Comparison of ENCODE assay signal across 18 cellular contexts in the genomic region with DNA sequence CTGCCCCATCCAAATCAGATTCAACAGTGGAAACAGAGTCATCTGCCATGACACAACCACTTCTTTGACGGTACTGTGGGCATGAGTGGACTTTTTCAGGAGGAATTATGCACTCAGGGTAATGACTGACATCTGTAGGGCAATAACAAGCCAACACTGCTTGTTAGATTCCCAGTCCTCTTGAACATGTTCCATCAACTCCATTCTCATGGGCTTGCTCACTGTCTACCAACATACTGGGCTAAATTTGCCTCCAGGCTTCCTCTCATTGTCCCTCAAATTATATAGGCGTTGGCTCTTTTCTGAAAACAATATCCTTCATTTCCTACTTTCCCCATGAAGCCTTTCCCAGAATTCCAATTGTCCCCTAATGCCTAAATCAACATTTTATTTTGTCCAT.
"Had no signal": no experiment of that assay in that cellular context is flagged by ENCODE, and none has a peak within 500 bp of the region (broad histone marks: within the 10 kb centered on the region; RNA-seq: fewer than 3 reads in every experiment).

No MANE protein-coding gene starts in this region.

- H3K36me3 ChIP-seq: right atrium auricular region, upper lobe of left lung had no signal

- DNase-seq: activated CD4-positive, alpha-beta T cell treated with anti-CD3 and anti-CD28 coated beads, Interleukin-2, amount 10 ng/mL, durations not matched to agents 24 days and 14 days; activated CD4-positive, CD25-positive, alpha-beta regulatory T cell; activated CD8-positive, alpha-beta memory T cell treated with anti-CD3 and anti-CD28 coated beads, Interleukin-2, amount 50 U/mL, for 4 hours; activated CD8-positive, alpha-beta T cell treated with anti-CD3 and anti-CD28 coated beads, Interleukin-2, amount 10 ng/mL, durations not matched to agents 7 days and 5 days; activated naive CD8-positive, alpha-beta T cell treated with anti-CD3 and anti-CD28 coated beads for 36 hours; activated T-cell treated with anti-CD3 and anti-CD28 coated beads, Interleukin-2, amount 50 U/mL, for 48 hours; amygdala; cortex of kidney; effector CD8-positive, alpha-beta T cell; hippocampal formation; kidney glomerular epithelial cell; nucleus accumbens; small intestine; stimulated activated CD4-positive, alpha-beta T cell treated with anti-CD3 and anti-CD28 coated beads, Interleukin-4, amount 100 ng/mL, for 4 hours; stimulated activated CD8-positive, alpha-beta memory T cell treated with anti-CD3 and anti-CD28 coated beads, Interleukin-4, amount 100 ng/mL, for 48 hours; stimulated activated naive CD4-positive, alpha-beta T cell treated with Interleukin-2 at 50 U/mL for 16 hours; upper lobe of left lung had no signal

- ATAC-seq: activated CD8-positive, alpha-beta T cell treated with anti-CD3 and anti-CD28 coated beads, Interleukin-2, amount 10 ng/mL, durations not matched to agents 7 days and 5 days had no signal

- FAIRE-seq: small intestine had no signal

- H3K4me3 ChIP-seq: right atrium auricular region, upper lobe of left lung had no signal

- H3K9me3 ChIP-seq: right atrium auricular region, upper lobe of left lung had no signal

- H3K27ac ChIP-seq: right atrium auricular region, upper lobe of left lung had no signal

- H3K27me3 ChIP-seq: right atrium auricular region, upper lobe of left lung had no signal

- H3K4me1 ChIP-seq: right atrium auricular region had no signal
